ENCODE assay signal across 15 cellular contexts in genomic region chr12:89453121-89453520, GRCh38.
A peak's percentile ranks its signal among the peaks of the same experiment; 100 is the strongest.
DNase-seq lines count a peak whose midpoint lies in the region; ATAC-seq, FAIRE-seq and TF ChIP-seq lines count a peak whose summit lies in the region.
"Had no signal": no experiment of that assay in that cellular context is flagged by ENCODE, and none has a peak within 500 bp of the region (broad histone marks: within the 10 kb centered on the region; RNA-seq: fewer than 3 reads in every experiment).

No MANE protein-coding gene starts in this region.

- H3K4me3 ChIP-seq in HUES48 (ENCODE audit: low read depth, low read length) (no peak overlapping the region), endothelial cell of umbilical vein (replicated peaks in 1 of 3; ENCODE audit: insufficient read depth in 1 of 3, low read depth in 1 of 3, low read length in 3 of 3) (no peak overlapping the region), thoracic aorta (peak overlapping the region; percentile 29)
- H3K4me3 ChIP-seq: BLaER1 treated with 17β-estradiol and CSF1 and Interleukin-3, amounts not matched to agents 10 nM and 100 nM had no signal

- H3K9me3 ChIP-seq in HUES48 (ENCODE audit: control insufficient read depth, insufficient read depth, low read length) (no peaks in the 10 kb centered on the region), endothelial cell of umbilical vein (replicated peaks; ENCODE audit: control insufficient read depth, insufficient read depth, low read length) (no peaks in the 10 kb centered on the region), thoracic aorta (no peaks in the 10 kb centered on the region)
- H3K9me3 ChIP-seq: BLaER1 treated with 17β-estradiol and CSF1 and Interleukin-3, amounts not matched to agents 10 nM and 100 nM had no signal

- no peaks in the 10 kb centered on the region for H3K36me3 ChIP-seq in HUES48 (ENCODE audit: control insufficient read depth, insufficient read depth, low read length)
- H3K36me3 ChIP-seq in endothelial cell of umbilical vein (ENCODE audit: control insufficient read depth in 2 of 2, extremely low read depth in 1 of 2, insufficient read depth in 2 of 2, low read length in 2 of 2) = no peaks in the 10 kb centered on the region
- no peaks in the 10 kb centered on the region for H3K36me3 ChIP-seq in thoracic aorta

- H3K27me3 Mint-ChIP-seq in mesothelial cell of epicardium (ENCODE audit: low read depth) = no peaks in the 10 kb centered on the region
- H3K27me3 Mint-ChIP-seq: activated naive CD8-positive, alpha-beta T cell treated with anti-CD3 and anti-CD28 coated beads, Interleukin-2, amount 10 ng/mL, durations not matched to agents 7 days and 5 days; effector memory CD8-positive, alpha-beta T cell had no signal

- no peaks in the 10 kb centered on the region for H4K20me1 ChIP-seq in endothelial cell of umbilical vein (replicated peaks; ENCODE audit: control insufficient read depth, extremely low read depth, insufficient read depth, low read length)
- H4K20me1 ChIP-seq: BLaER1 treated with 17β-estradiol and CSF1 and Interleukin-3, amounts not matched to agents 10 nM and 100 nM had no signal

- TF ChIP-seq CTCF in endothelial cell of umbilical vein (IDR thresholded peaks at IDR 0.05; ENCODE audit: extremely low read depth in 1 of 2, insufficient read depth in 1 of 2, low read depth in 1 of 2, low read length in 2 of 2) (no peak), mesothelial cell of epicardium (IDR thresholded peaks at IDR 0.05; ENCODE audit: unreplicated experiment) (no peak), thoracic aorta (IDR thresholded peaks at IDR 0.05) (no peak)

- no peak for DNase-seq in endothelial cell of umbilical vein (ENCODE audit: low read depth, low spot score)
- DNase-seq in mesothelial cell of epicardium (ENCODE audit: low spot score in 2 of 2, unreplicated experiment in 2 of 2) = no peak
- no peak for DNase-seq in thoracic aorta (ENCODE audit: low spot score)
- DNase-seq in AML-193 (lab: John Stamatoyannopoulos, UW) = no peak
- DNase-seq in ecto neural progenitor cell (ENCODE audit: low spot score) = no peak
- DNase-seq in KBM-7 = no peak
- DNase-seq: activated CD8-positive, alpha-beta T cell treated with anti-CD3 and anti-CD28 coated beads, Interleukin-2, amount 10 ng/mL, durations not matched to agents 7 days and 5 days; activated naive CD8-positive, alpha-beta T cell treated with anti-CD3 and anti-CD28 coated beads, Interleukin-2, amount 10 ng/mL, durations not matched to agents 7 days and 5 days; effector memory CD8-positive, alpha-beta T cell; GOT3; Karpas-422; NCI-H2081 treated with DMSO at 0.1 percent for 48 hours had no signal

- H3K79me2 ChIP-seq in endothelial cell of umbilical vein (ENCODE audit: control insufficient read depth, insufficient read depth, low read length) = no peaks in the 10 kb centered on the region

- peak overlapping the region; percentile 13 for H3K4me3 Mint-ChIP-seq in mesothelial cell of epicardium
- H3K4me3 Mint-ChIP-seq: activated CD8-positive, alpha-beta T cell treated with anti-CD3 and anti-CD28 coated beads, Interleukin-2, amount 10 ng/mL, durations not matched to agents 7 days and 5 days; activated naive CD8-positive, alpha-beta T cell treated with anti-CD3 and anti-CD28 coated beads, Interleukin-2, amount 10 ng/mL, durations not matched to agents 7 days and 5 days; effector memory CD8-positive, alpha-beta T cell had no signal

- in situ Hi-C loops in KBM-7 (cut with MboI; ENCODE audit: low pct_unique_long_range_greater_than_20kb, low sequenced_read_pairs) = loop anchor here (25.0 kb wide), 1 partner anchor 416 kb away; no protein-coding TSS in a partner anchor

- H3K4me1 ChIP-seq in HUES48 (ENCODE audit: control insufficient read depth, insufficient read depth, low read length) (peaks cover 39% of the 10 kb centered on the region), endothelial cell of umbilical vein (ENCODE audit: control insufficient read depth, extremely low read depth, insufficient read depth, low read length) (peaks cover 53% of the 10 kb centered on the region), thoracic aorta (ENCODE audit: control insufficient read depth in 1 of 2, low read depth in 2 of 2) (peaks cover 38 to 44% of the 10 kb centered on the region in 2 donors)

- no peaks in the 10 kb centered on the region for H3K9me3 Mint-ChIP-seq in mesothelial cell of epicardium
- H3K9me3 Mint-ChIP-seq: activated naive CD8-positive, alpha-beta T cell treated with anti-CD3 and anti-CD28 coated beads, Interleukin-2, amount 10 ng/mL, durations not matched to agents 7 days and 5 days; effector memory CD8-positive, alpha-beta T cell had no signal

- TSS peak; percentile 46 for BruUV-seq in endothelial cell of umbilical vein (replicated peaks; lab: Mats Ljungman, UMichigan)

- H3K4me2 ChIP-seq in endothelial cell of umbilical vein (ENCODE audit: insufficient read depth, low read length) = peak overlapping the region; percentile 59

- intact Hi-C loops in endothelial cell of umbilical vein (cut with micrococcal nuclease) = loop anchor here (2.0 kb wide), 1 partner anchor 290 kb away; no protein-coding TSS in a partner anchor

- H3K27ac Mint-ChIP-seq in mesothelial cell of epicardium = peak overlapping the region; percentile 77
- H3K27ac Mint-ChIP-seq: activated CD8-positive, alpha-beta T cell treated with anti-CD3 and anti-CD28 coated beads, Interleukin-2, amount 10 ng/mL, durations not matched to agents 7 days and 5 days; activated naive CD8-positive, alpha-beta T cell treated with anti-CD3 and anti-CD28 coated beads, Interleukin-2, amount 10 ng/mL, durations not matched to agents 7 days and 5 days; effector memory CD8-positive, alpha-beta T cell had no signal

- FAIRE-seq in endothelial cell of umbilical vein (lab: Jason Lieb, UNC) = no peak

- H3K9ac ChIP-seq in HUES48 (ENCODE audit: low read depth, low read length) = no peak overlapping the region
- H3K9ac ChIP-seq in endothelial cell of umbilical vein (replicated peaks; ENCODE audit: extremely low read depth, insufficient read depth, low read length) = peak overlapping the region; percentile 40

- H3K9me1 ChIP-seq in endothelial cell of umbilical vein (replicated peaks; ENCODE audit: control insufficient read depth, extremely low read depth, insufficient read depth, low read length) = no peaks in the 10 kb centered on the region

- TF ChIP-seq POLR2A in endothelial cell of umbilical vein (IDR thresholded peaks at IDR 0.05; ENCODE audit: low read depth, low read length) = no peak

- CTCF ChIA-PET in endothelial cell of umbilical vein (lab: Charles Lee) = interaction anchor here (5.0 kb wide), 1 partner anchor 100 kb away, joined by 34 read pairs; the partner anchor contains the start of gene DUSP6

- ATAC-seq in thoracic aorta (ENCODE audit: insufficient number of reproducible peaks, low FRiP score, low read depth) = no peak
- ATAC-seq in GM18868 (IDR thresholded peaks at IDR 0.05; ENCODE audit: unreplicated experiment) = no peak
- ATAC-seq: activated CD8-positive, alpha-beta T cell treated with anti-CD3 and anti-CD28 coated beads, Interleukin-2, amount 10 ng/mL, durations not matched to agents 7 days and 5 days; effector memory CD8-positive, alpha-beta T cell had no signal

- H3K27ac ChIP-seq in HUES48 (ENCODE audit: low read depth, low read length) (peak overlapping the region; percentile 92), endothelial cell of umbilical vein (ENCODE audit: insufficient read depth, low read depth, low read length) (peak overlapping the region; percentile 65), thoracic aorta (peak overlapping the region; percentile 75 to 83)

- H3K4me1 Mint-ChIP-seq in mesothelial cell of epicardium = peaks cover 41% of the 10 kb centered on the region

- no peaks in the 10 kb centered on the region for H3K36me3 Mint-ChIP-seq in mesothelial cell of epicardium

- peak overlapping the region; percentile 8 for H2AFZ ChIP-seq in endothelial cell of umbilical vein (ENCODE audit: low read depth, low read length)

- POLR2A ChIA-PET in endothelial cell of umbilical vein (lab: Charles Lee) = no interaction called here

- dilution Hi-C loops in endothelial cell of umbilical vein (cut with MboI; ENCODE audit: extremely low pct_ligation_motif_present, low sequenced_read_pairs) = loop anchor here (25.0 kb wide), 2 partner anchors 116 to 416 kb away; no protein-coding TSS in a partner anchor

- H3K27me3 ChIP-seq in HUES48 (ENCODE audit: control insufficient read depth, insufficient read depth, low read length) (no peaks in the 10 kb centered on the region), endothelial cell of umbilical vein (ENCODE audit: control insufficient read depth in 2 of 2, insufficient read depth in 2 of 2, low read length in 2 of 2) (no peaks in the 10 kb centered on the region), thoracic aorta (replicated peaks; ENCODE audit: insufficient read depth) (no peaks in the 10 kb centered on the region)
- H3K27me3 ChIP-seq: BLaER1 treated with 17β-estradiol and CSF1 and Interleukin-3, amounts not matched to agents 10 nM and 100 nM had no signal

TF ChIP-seq in endothelial cell of umbilical vein, 7 proteins besides CTCF, POLR2A, EP300 and RAD21:
- no peak for TF ChIP-seq FOS (IDR thresholded peaks at IDR 0.05; ENCODE audit: borderline replicate concordance, insufficient read depth, low read length)
- TF ChIP-seq, protein P1, sequence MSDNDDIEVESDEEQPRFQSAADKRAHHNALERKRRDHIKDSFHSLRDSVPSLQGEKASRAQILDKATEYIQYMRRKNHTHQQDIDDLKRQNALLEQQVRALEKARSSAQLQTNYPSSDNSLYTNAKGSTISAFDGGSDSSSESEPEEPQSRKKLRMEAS (IDR thresholded peaks at IDR 0.05; ENCODE audit: insufficient read depth, insufficient read length) = no peak
- no peak for TF ChIP-seq GATA2 (IDR thresholded peaks at IDR 0.05; ENCODE audit: insufficient read depth, insufficient read length, low read depth, low read length)
- TF ChIP-seq EZH2 (IDR thresholded peaks at IDR 0.05; ENCODE audit: borderline replicate concordance, low read depth, low read length, severe bottlenecking) = no peak
- no peak for TF ChIP-seq POLR2AphosphoS5 (IDR thresholded peaks at IDR 0.05; ENCODE audit: insufficient read depth, low read depth, low read length)
- no peak for TF ChIP-seq MYC (IDR thresholded peaks at IDR 0.05; ENCODE audit: low read depth, low read length)
- TF ChIP-seq JUN (IDR thresholded peaks at IDR 0.05; ENCODE audit: borderline replicate concordance, insufficient read depth, insufficient read length, low read depth) = no peak
